In the genomic region with DNA sequence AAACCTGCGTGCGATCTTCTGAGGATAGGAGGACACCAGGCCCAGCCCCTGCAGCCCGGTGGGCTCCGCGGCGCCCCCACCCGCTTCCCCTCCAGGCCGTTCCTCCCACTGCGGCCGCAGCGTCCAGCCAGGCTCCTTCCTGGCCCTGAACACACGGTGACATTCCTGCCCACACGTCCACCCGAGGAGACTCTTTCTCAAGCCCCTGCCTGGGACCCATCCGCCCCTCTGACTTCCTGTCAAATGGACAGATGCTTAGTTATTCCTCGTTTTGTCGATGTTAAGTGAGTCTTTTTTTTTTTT, we compare ENCODE assay signal across 10 cellular contexts. TPM values are rescaled to one million over a fixed set of nuclear protein-coding genes. Genes with fewer than 3 reads are reported as not detected.
DNase-seq lines count a peak whose midpoint lies in the region; ATAC-seq, FAIRE-seq and TF ChIP-seq lines count a peak whose summit lies in the region.
"Had no signal": no experiment of that assay in that cellular context is flagged by ENCODE, and none has a peak within 500 bp of the region (broad histone marks: within the 10 kb centered on the region; RNA-seq: fewer than 3 reads in every experiment).

No MANE protein-coding gene starts in this region.

- intact Hi-C loops in body of pancreas (cut with DNase I): no loop called here

- TF ChIP-seq POLR2A in body of pancreas (IDR thresholded peaks at IDR 0.05): no peak

- H3K27ac ChIP-seq in fibroblast of lung (ENCODE audit: insufficient read depth, low read length): no peak overlapping the region
- H3K27ac ChIP-seq in rectal smooth muscle tissue (ENCODE audit: low read depth, low read length): no peak overlapping the region
- H3K27ac ChIP-seq in body of pancreas: peak overlapping the region in 1 of 4 donors; percentile 19

- ATAC-seq in SK-N-SH treated with all-trans-retinoic acid at 6 μM for 48 hours (peak; percentile 49), body of pancreas (no peak)
- ATAC-seq: esophagus mucosa had no signal

- DNase-seq in BJ (ENCODE audit: low read depth) (no peak), fibroblast of lung (ENCODE audit: low read depth in 2 of 2) (no peak), NCI-H226 (no peak), COR-L47 (lab: John Stamatoyannopoulos, UW) (no peak), body of pancreas (no peak), HTR-8/SVneo (ENCODE audit: insufficient read length, low spot score) (no peak)
- DNase-seq: NCI-H345 had no signal

- H3K79me2 ChIP-seq in fibroblast of lung (ENCODE audit: control insufficient read depth, insufficient read depth, low read length): no peaks in the 10 kb centered on the region

- H3K9ac ChIP-seq in fibroblast of lung (ENCODE audit: insufficient read depth, low read length): no peak overlapping the region
- H3K9ac ChIP-seq in rectal smooth muscle tissue (ENCODE audit: low read length): no peak overlapping the region

- 37 to 46% methylated on average over 17 of the region's 17 CpGs for WGBS in body of pancreas, 2 donors

- H4K20me1 ChIP-seq in fibroblast of lung (ENCODE audit: control insufficient read depth, extremely low read depth, insufficient read depth, low read length): no peaks in the 10 kb centered on the region

- H3K9me3 ChIP-seq in fibroblast of lung (ENCODE audit: control insufficient read depth, insufficient read depth, low read depth, low read length) (no peaks in the 10 kb centered on the region), body of pancreas (no peaks in the 10 kb centered on the region)

- no peaks in the 10 kb centered on the region for H3K36me3 ChIP-seq in BJ (ENCODE audit: control insufficient read depth, insufficient read depth, low read length)
- H3K36me3 ChIP-seq in fibroblast of lung (ENCODE audit: control insufficient read depth, insufficient read depth, low read length): no peaks in the 10 kb centered on the region
- no peaks in the 10 kb centered on the region for H3K36me3 ChIP-seq in rectal smooth muscle tissue (ENCODE audit: control insufficient read depth, insufficient read depth, low read length)
- H3K36me3 ChIP-seq in body of pancreas (replicated peaks in 1 of 2; ENCODE audit: insufficient read depth in 1 of 2, low read depth in 2 of 2): no peaks in the 10 kb centered on the region

- CTCF ChIA-PET in BJ (lab: Yijun Ruan, JAX): no interaction called here

- H3K4me2 ChIP-seq in fibroblast of lung (ENCODE audit: extremely low read depth, insufficient read depth, low read length): peak overlapping the region; percentile 40

- H3K4me3 ChIP-seq in BJ (ENCODE audit: low read depth, low read length): peak overlapping the region; percentile 30
- H3K4me3 ChIP-seq in fibroblast of lung (replicated peaks in 1 of 4; ENCODE audit: control extremely low read depth in 1 of 4, insufficient read depth in 1 of 4, low read depth in 3 of 4, low read length in 4 of 4): peak overlapping the region in 2 of 4 experiments; percentile 40 to 51
- peak overlapping the region; percentile 32 for H3K4me3 ChIP-seq in rectal smooth muscle tissue (ENCODE audit: low read length)
- no peak overlapping the region for H3K4me3 ChIP-seq in body of pancreas

- POLR2A ChIA-PET in BJ (lab: Charles Lee): no interaction called here

- FAIRE-seq in HTR-8/SVneo (lab: Jason Lieb, UNC): no peak

- H2AFZ ChIP-seq in fibroblast of lung (ENCODE audit: low read length): no peak overlapping the region

- TF ChIP-seq CTCF in BJ (IDR thresholded peaks at IDR 0.05; ENCODE audit: insufficient read depth, low read depth, low read length) (no peak), fibroblast of lung (conservative IDR thresholded peaks at IDR 0.05 in 1 of 2, IDR thresholded peaks at IDR 0.05 in 1 of 2; ENCODE audit: low read depth in 1 of 2, low read length in 2 of 2) (no peak), body of pancreas (IDR thresholded peaks at IDR 0.05) (no peak)

- no peaks in the 10 kb centered on the region for H3K27me3 ChIP-seq in BJ (ENCODE audit: control insufficient read depth, insufficient read depth, low read length)
- H3K27me3 ChIP-seq in fibroblast of lung (ENCODE audit: control insufficient read depth, insufficient read depth, low read length): no peaks in the 10 kb centered on the region
- peaks cover 3% of the 10 kb centered on the region for H3K27me3 ChIP-seq in rectal smooth muscle tissue (ENCODE audit: control insufficient read depth, insufficient read depth, low read length)
- H3K27me3 ChIP-seq in body of pancreas: no peaks in the 10 kb centered on the region

- H3K4me1 ChIP-seq in fibroblast of lung (ENCODE audit: control insufficient read depth, extremely low read depth, insufficient read depth, low read length) (no peaks in the 10 kb centered on the region), rectal smooth muscle tissue (ENCODE audit: control insufficient read depth, insufficient read depth, low read length) (no peaks in the 10 kb centered on the region), body of pancreas (peaks cover 28% of the 10 kb centered on the region)

TF ChIP-seq in SK-N-SH treated with all-trans-retinoic acid at 6 μM for 48 hours, 23 proteins besides CTCF, POLR2A, EP300 and RAD21 (continues in another document):
- TF ChIP-seq CSDC2 (CRISPR knock-in tag; IDR thresholded peaks at IDR 0.05): no peak
- TF ChIP-seq, protein P1, sequence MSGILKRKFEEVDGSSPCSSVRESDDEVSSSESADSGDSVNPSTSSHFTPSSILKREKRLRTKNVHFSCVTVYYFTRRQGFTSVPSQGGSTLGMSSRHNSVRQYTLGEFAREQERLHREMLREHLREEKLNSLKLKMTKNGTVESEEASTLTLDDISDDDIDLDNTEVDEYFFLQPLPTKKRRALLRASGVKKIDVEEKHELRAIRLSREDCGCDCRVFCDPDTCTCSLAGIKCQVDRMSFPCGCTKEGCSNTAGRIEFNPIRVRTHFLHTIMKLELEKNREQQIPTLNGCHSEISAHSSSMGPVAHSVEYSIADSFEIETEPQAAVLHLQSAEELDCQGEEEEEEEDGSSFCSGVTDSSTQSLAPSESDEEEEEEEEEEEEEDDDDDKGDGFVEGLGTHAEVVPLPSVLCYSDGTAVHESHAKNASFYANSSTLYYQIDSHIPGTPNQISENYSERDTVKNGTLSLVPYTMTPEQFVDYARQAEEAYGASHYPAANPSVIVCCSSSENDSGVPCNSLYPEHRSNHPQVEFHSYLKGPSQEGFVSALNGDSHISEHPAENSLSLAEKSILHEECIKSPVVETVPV (CRISPR knock-in tag; IDR thresholded peaks at IDR 0.05): no peak
- TF ChIP-seq, protein P2, sequence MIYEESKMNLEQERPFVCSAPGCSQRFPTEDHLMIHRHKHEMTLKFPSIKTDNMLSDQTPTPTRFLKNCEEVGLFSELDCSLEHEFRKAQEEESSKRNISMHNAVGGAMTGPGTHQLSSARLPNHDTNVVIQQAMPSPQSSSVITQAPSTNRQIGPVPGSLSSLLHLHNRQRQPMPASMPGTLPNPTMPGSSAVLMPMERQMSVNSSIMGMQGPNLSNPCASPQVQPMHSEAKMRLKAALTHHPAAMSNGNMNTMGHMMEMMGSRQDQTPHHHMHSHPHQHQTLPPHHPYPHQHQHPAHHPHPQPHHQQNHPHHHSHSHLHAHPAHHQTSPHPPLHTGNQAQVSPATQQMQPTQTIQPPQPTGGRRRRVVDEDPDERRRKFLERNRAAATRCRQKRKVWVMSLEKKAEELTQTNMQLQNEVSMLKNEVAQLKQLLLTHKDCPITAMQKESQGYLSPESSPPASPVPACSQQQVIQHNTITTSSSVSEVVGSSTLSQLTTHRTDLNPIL (CRISPR knock-in tag; IDR thresholded peaks at IDR 0.05; ENCODE audit: low read depth): no peak
- TF ChIP-seq BACH2 (CRISPR knock-in tag; IDR thresholded peaks at IDR 0.05; ENCODE audit: borderline replicate concordance): no peak
- no peak for TF ChIP-seq ZFP30 (CRISPR knock-in tag; IDR thresholded peaks at IDR 0.05)
- no peak for TF ChIP-seq ZC3H10 (CRISPR knock-in tag; IDR thresholded peaks at IDR 0.05)
- no peak for TF ChIP-seq ZFP3 (CRISPR knock-in tag; IDR thresholded peaks at IDR 0.05)
- no peak for TF ChIP-seq TCF4 (CRISPR knock-in tag; IDR thresholded peaks at IDR 0.05; ENCODE audit: borderline replicate concordance)
- TF ChIP-seq ZNF70 (CRISPR knock-in tag; IDR thresholded peaks at IDR 0.05): no peak
- no peak for TF ChIP-seq ZNF8 (CRISPR knock-in tag; IDR thresholded peaks at IDR 0.05)
- TF ChIP-seq, protein P3, sequence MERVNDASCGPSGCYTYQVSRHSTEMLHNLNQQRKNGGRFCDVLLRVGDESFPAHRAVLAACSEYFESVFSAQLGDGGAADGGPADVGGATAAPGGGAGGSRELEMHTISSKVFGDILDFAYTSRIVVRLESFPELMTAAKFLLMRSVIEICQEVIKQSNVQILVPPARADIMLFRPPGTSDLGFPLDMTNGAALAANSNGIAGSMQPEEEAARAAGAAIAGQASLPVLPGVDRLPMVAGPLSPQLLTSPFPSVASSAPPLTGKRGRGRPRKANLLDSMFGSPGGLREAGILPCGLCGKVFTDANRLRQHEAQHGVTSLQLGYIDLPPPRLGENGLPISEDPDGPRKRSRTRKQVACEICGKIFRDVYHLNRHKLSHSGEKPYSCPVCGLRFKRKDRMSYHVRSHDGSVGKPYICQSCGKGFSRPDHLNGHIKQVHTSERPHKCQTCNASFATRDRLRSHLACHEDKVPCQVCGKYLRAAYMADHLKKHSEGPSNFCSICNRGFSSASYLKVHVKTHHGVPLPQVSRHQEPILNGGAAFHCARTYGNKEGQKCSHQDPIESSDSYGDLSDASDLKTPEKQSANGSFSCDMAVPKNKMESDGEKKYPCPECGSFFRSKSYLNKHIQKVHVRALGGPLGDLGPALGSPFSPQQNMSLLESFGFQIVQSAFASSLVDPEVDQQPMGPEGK (CRISPR knock-in tag; IDR thresholded peaks at IDR 0.05; ENCODE audit: borderline replicate concordance): no peak
- TF ChIP-seq ZNF565 (CRISPR knock-in tag; conservative IDR thresholded peaks at IDR 0.05; ENCODE audit: low read depth): no peak
- no peak for TF ChIP-seq GLIS3 (CRISPR knock-in tag; IDR thresholded peaks at IDR 0.05)
- TF ChIP-seq ISL1 (CRISPR knock-in tag; IDR thresholded peaks at IDR 0.05): no peak

RNA-seq across cellular contexts. Expression of a gene that starts 32.4 kb away (rescaled TPM):
- polyA plus RNA-seq in BJ (2011; rRNA removed) (0.63 and 0.93 TPM in 2 replicates), fibroblast of lung (0.91 and 2.3 TPM in 2 replicates)
- 0.10 and 0.43 TPM in 2 replicates for polyA minus RNA-seq in BJ (2011; rRNA and poly(A)+ RNA removed)
- total RNA-seq in fibroblast of lung (2.6 and 2.8 TPM in 2 replicates), body of pancreas (under 1 TPM; 0.26 to 0.99 TPM)
- 0.94 and 1.7 TPM in 2 replicates for polyA plus RNA-seq in fibroblast of lung (2012)
- polyA minus RNA-seq in fibroblast of lung (ENCODE audit: low replicate concordance): not detected in 2 replicates

Comparison
In these comparisons a context has a peak if more than half of its experiments do, and no peak if none do; other contexts are left out.
1. H3K4me3 ChIP-seq: peak in BJ (single experiment) and rectal smooth muscle tissue (single experiment); none in body of pancreas (0 of 2).